Comparison of ENCODE assay signal across 12 cellular contexts in genomic region chr7:75452494-75452955, GRCh38. TPM values are rescaled to one million over a fixed set of nuclear protein-coding genes. Genes with fewer than 3 reads are reported as not detected.
DNase-seq lines count a peak whose midpoint lies in the region; ATAC-seq, FAIRE-seq and TF ChIP-seq lines count a peak whose summit lies in the region.
"Not testable (repeated sequence)": the region's sequence is repeated elsewhere in the genome, so short reads cannot be mapped to it uniquely, and the experiment has no call there.
"Had no signal": no experiment of that assay in that cellular context is flagged by ENCODE, and none has a peak within 500 bp of the region (broad histone marks: within the 10 kb centered on the region; RNA-seq: fewer than 3 reads in every experiment).

No MANE protein-coding gene starts in this region.

- not testable (repeated sequence) for H3K4me3 Mint-ChIP-seq in naive thymus-derived CD8-positive, alpha-beta T cell

- H3K4me1 Mint-ChIP-seq in naive thymus-derived CD8-positive, alpha-beta T cell: not testable (repeated sequence)

- not testable (repeated sequence) for H4K20me1 ChIP-seq in OCI-LY3 (ENCODE audit: insufficient read depth, low read length)

- not testable (repeated sequence) for H3K9ac ChIP-seq in OCI-LY3 (ENCODE audit: low read length)

- not testable (repeated sequence) for TF ChIP-seq EP300 in gastroesophageal sphincter (IDR thresholded peaks at IDR 0.05)

- H3K36me3 ChIP-seq in OCI-LY3 (replicated peaks; ENCODE audit: low read depth, low read length); gastroesophageal sphincter: not testable (repeated sequence)

- WGBS in gastroesophageal sphincter (ENCODE audit: low coverage in 1 of 2), 2 donors: 4 to 13% methylated on average over 1 to 3 of the region's 4 CpGs

- DNase-seq in GM18507 (ENCODE audit: extremely low spot score, insufficient read length, low read depth); astrocyte of the spinal cord (ENCODE audit: low read depth, low spot score): not testable (repeated sequence)
- peak in 3 of 10 donors; percentile 17 to 26 (median 20) for DNase-seq in naive thymus-derived CD8-positive, alpha-beta T cell

- H3K9me3 ChIP-seq in OCI-LY3 (ENCODE audit: insufficient read depth, low read length); gastroesophageal sphincter: not testable (repeated sequence)

- ATAC-seq in GM21529 (IDR thresholded peaks at IDR 0.05; ENCODE audit: unreplicated experiment) (peak; percentile 91), HG03095 (IDR thresholded peaks at IDR 0.05; ENCODE audit: unreplicated experiment) (peak; percentile 83), gastroesophageal sphincter (peak; percentile 48)
- ATAC-seq in naive thymus-derived CD8-positive, alpha-beta T cell: peak; percentile 84 to 88

- H2AFZ ChIP-seq in OCI-LY3 (ENCODE audit: low read depth, low read length): not testable (repeated sequence)

- in situ Hi-C loops in astrocyte of the spinal cord (cut with HindIII; ENCODE audit: low sequenced_read_pairs): not testable (repeated sequence)

- not testable (repeated sequence) for H3K27me3 Mint-ChIP-seq in naive thymus-derived CD8-positive, alpha-beta T cell

- H3K4me1 ChIP-seq in OCI-LY3 (ENCODE audit: low read length); gastroesophageal sphincter: not testable (repeated sequence)

- H3K36me3 Mint-ChIP-seq in naive thymus-derived CD8-positive, alpha-beta T cell: peaks cover 0 to 12% (median 0%) of the 10 kb centered on the region in 3 donors

- TF ChIP-seq CTCF in 22Rv1 (IDR thresholded peaks at IDR 0.05) (peak; percentile 57), OCI-LY3 (IDR thresholded peaks at IDR 0.05; ENCODE audit: low read depth, low read length) (peak; percentile 33), astrocyte of the spinal cord (IDR thresholded peaks at IDR 0.05; ENCODE audit: low read depth, low read length) (peak; percentile 24), gastroesophageal sphincter (IDR thresholded peaks at IDR 0.05) (peak in 2 of 4 experiments; percentile 22 to 44)

- H3K27ac ChIP-seq in 22Rv1; OCI-LY3 (ENCODE audit: low read length); gastroesophageal sphincter: not testable (repeated sequence)

- not testable (repeated sequence) for TF ChIP-seq POLR2A in gastroesophageal sphincter (IDR thresholded peaks at IDR 0.05)

- not testable (repeated sequence) for H3K79me2 ChIP-seq in OCI-LY3 (ENCODE audit: low read length)

- peak overlapping the region in 2 of 10 donors; percentile 56 to 77 for H3K27ac Mint-ChIP-seq in naive thymus-derived CD8-positive, alpha-beta T cell

- H3K4me2 ChIP-seq in OCI-LY3 (ENCODE audit: low read length): not testable (repeated sequence)

- H3K27me3 ChIP-seq in OCI-LY3 (ENCODE audit: low read depth, low read length); gastroesophageal sphincter: not testable (repeated sequence)

- not testable (repeated sequence) for H3K9me3 Mint-ChIP-seq in naive thymus-derived CD8-positive, alpha-beta T cell

- POLR2A ChIA-PET in naive thymus-derived CD8-positive, alpha-beta T cell (lab: Charles Lee): not testable (repeated sequence)

- peak; percentile 54 for FAIRE-seq in GM18507 (lab: Jason Lieb, UNC)

- H3K4me3 ChIP-seq in OCI-LY3 (ENCODE audit: low read length); astrocyte of the spinal cord (ENCODE audit: low read depth, low read length); gastroesophageal sphincter: not testable (repeated sequence)

RNA-seq across cellular contexts. Expression of gene POM121C, which starts 33.6 kb away (rescaled TPM):
- 10 to 100 TPM in 3 of 4 donors, 1 to 10 TPM in 1; 9.0 to 26.8 (median 23.7) TPM for total RNA-seq in gastroesophageal sphincter
- 10 to 100 TPM; 88.0 to 90.5 TPM for total RNA-seq in naive thymus-derived CD8-positive, alpha-beta T cell
- polyA plus RNA-seq in naive thymus-derived CD8-positive, alpha-beta T cell: 10 to 100 TPM; 13.0 to 27.5 (median 23.5) TPM

RNA-seq across cellular contexts. Expression of gene SPDYE5, which starts 39.6 kb away (rescaled TPM):
- total RNA-seq in gastroesophageal sphincter: not detected
- under 1 TPM in 1 of 2 experiments, not detected in 1; 0.26 TPM for total RNA-seq in naive thymus-derived CD8-positive, alpha-beta T cell
- under 1 TPM in 1 of 3 donors, not detected in 2; 0.10 TPM for polyA plus RNA-seq in naive thymus-derived CD8-positive, alpha-beta T cell
- total RNA-seq: frontal cortex, lung microvascular endothelial cell, sigmoid colon, urinary bladder had no signal

RNA-seq across cellular contexts. Expression of gene TRIM73, which starts 57.1 kb away (rescaled TPM):
- 1 to 10 TPM in 2 of 4 donors, under 1 TPM in 1, not detected in 1; 0.94 to 5.4 (median 1.5) TPM for total RNA-seq in gastroesophageal sphincter
- total RNA-seq in naive thymus-derived CD8-positive, alpha-beta T cell: 10 to 100 TPM; 28.3 to 35.1 TPM
- polyA plus RNA-seq in naive thymus-derived CD8-positive, alpha-beta T cell: 1 to 10 TPM in 1 of 3 donors, under 1 TPM in 2; 0.59 to 1.7 (median 0.70) TPM

Comparison
In these comparisons a context has a peak if more than half of its experiments do, and no peak if none do; other contexts are left out.
1. RNA of gene TRIM73, which starts 57.1 kb away (total RNA-seq): 28.3 to 35.1 TPM in naive thymus-derived CD8-positive, alpha-beta T cell; 0.94 to 5.4 TPM in gastroesophageal sphincter; every median in the first group is over 4 times any median in the second.
2. Peak in every context shown above with its lines, with median percentiles within 50 percentile points of each other: ATAC-seq.